In genomic region chr1:92690212-92690906, GRCh38 we compare ENCODE assay signal across 28 cellular contexts.
"Had no signal": no experiment of that assay in that cellular context is flagged by ENCODE, and none has a peak within 500 bp of the region (broad histone marks: within the 10 kb centered on the region; RNA-seq: fewer than 3 reads in every experiment).

No MANE protein-coding gene starts in this region.

- H3K9me3 ChIP-seq: MG63 had no signal

- H3K27ac ChIP-seq: brain microvascular endothelial cell had no signal

- DNase-seq: activated CD4-positive, alpha-beta T cell treated with anti-CD3 and anti-CD28 coated beads, Interleukin-2, amount 10 ng/mL, durations not matched to agents 24 days and 14 days; activated CD4-positive, alpha-beta T cell treated with anti-CD3 and anti-CD28 coated beads, Interleukin-2, amount 50 U/mL, for 4 hours; activated CD8-positive, alpha-beta T cell treated with anti-CD3 and anti-CD28 coated beads, Interleukin-2, amount 10 ng/mL, durations not matched to agents 7 days and 5 days; activated gamma-delta T cell treated with Interleukin-2 at 50 U/mL for 16 hours; activated naive CD4-positive, alpha-beta T cell treated with anti-CD3 and anti-CD28 coated beads for 36 hours; activated T-cell treated with anti-CD3 and anti-CD28 coated beads, Interleukin-2, amount 50 U/mL, for 4 hours; amniotic stem cell; aorta; brain microvascular endothelial cell; central memory CD4-positive, alpha-beta T cell; Kasumi-1; KG1; MG63; NCI-H1048; NCI-H1105 treated with DMSO at 0.1 percent for 48 hours; NCI-H1436; NCI-H1694; NCI-H1930; NCI-H2107; NCI-H226; NCI-H446 treated with DMSO at 0.1 percent for 48 hours; NCI-H524; Right ventricle myocardium superior had no signal

- H3K27me3 ChIP-seq: brain microvascular endothelial cell, MG63 had no signal

- H3K4me3 Mint-ChIP-seq: activated CD4-positive, alpha-beta T cell treated with anti-CD3 and anti-CD28 coated beads, Interleukin-2, amount 10 ng/mL, durations not matched to agents 24 days and 14 days; activated CD8-positive, alpha-beta T cell treated with anti-CD3 and anti-CD28 coated beads, Interleukin-2, amount 10 ng/mL, durations not matched to agents 7 days and 5 days; activated naive CD4-positive, alpha-beta T cell treated with anti-CD3 and anti-CD28 coated beads for 36 hours; activated naive CD8-positive, alpha-beta T cell; activated T-cell treated with anti-CD3 and anti-CD28 coated beads, Interleukin-2, amount 50 U/mL, for 4 hours; activated T-helper 1 cell treated with anti-CD3 and anti-CD28 coated beads, Interleukin-12 subunit alpha, Interleukin-12 subunit beta, Interleukin-2, Interleukin-4 antibody, amounts not matched to agents 30 ng/mL and 10 ng/mL and 1 ng/mL, durations not matched to agents 14 hours and 24 hours and 36 hours; T-helper 1 cell treated with Interleukin-12 subunit alpha and Interleukin-12 subunit beta and Interleukin-4 antibody, amounts not matched to agents 30 μg/mL and 1 μg/mL, for 36 hours; T-helper 2 cell treated with Interferon-gamma antibody and Interleukin-4, amounts not matched to agents 5 μg/mL and 100 μg/mL, for 36 hours had no signal

- H3K27ac Mint-ChIP-seq: activated CD4-positive, alpha-beta T cell treated with anti-CD3 and anti-CD28 coated beads, Interleukin-2, amount 10 ng/mL, durations not matched to agents 24 days and 14 days; activated CD8-positive, alpha-beta T cell treated with anti-CD3 and anti-CD28 coated beads, Interleukin-2, amount 10 ng/mL, durations not matched to agents 7 days and 5 days; activated naive CD4-positive, alpha-beta T cell treated with anti-CD3 and anti-CD28 coated beads for 36 hours; activated naive CD8-positive, alpha-beta T cell; activated T-helper 1 cell treated with anti-CD3 and anti-CD28 coated beads, Interleukin-12 subunit alpha, Interleukin-12 subunit beta, Interleukin-2, Interleukin-4 antibody, amounts not matched to agents 30 ng/mL and 10 ng/mL and 1 ng/mL, durations not matched to agents 14 hours and 24 hours and 36 hours; T-helper 1 cell treated with Interleukin-12 subunit alpha and Interleukin-12 subunit beta and Interleukin-4 antibody, amounts not matched to agents 30 μg/mL and 1 μg/mL, for 36 hours; T-helper 2 cell treated with Interferon-gamma antibody and Interleukin-4, amounts not matched to agents 5 μg/mL and 100 μg/mL, for 36 hours had no signal

- H3K4me3 ChIP-seq: MG63 had no signal

- FAIRE-seq: TTC549 had no signal

- H3K4me1 Mint-ChIP-seq: activated CD4-positive, alpha-beta T cell treated with anti-CD3 and anti-CD28 coated beads, Interleukin-2, amount 10 ng/mL, durations not matched to agents 24 days and 14 days had no signal

- H3K9me3 Mint-ChIP-seq: activated CD4-positive, alpha-beta T cell treated with anti-CD3 and anti-CD28 coated beads, Interleukin-2, amount 10 ng/mL, durations not matched to agents 24 days and 14 days; activated T-cell treated with anti-CD3 and anti-CD28 coated beads, Interleukin-2, amount 50 U/mL, for 4 hours; T-helper 1 cell treated with Interleukin-12 subunit alpha and Interleukin-12 subunit beta and Interleukin-4 antibody, amounts not matched to agents 30 μg/mL and 1 μg/mL, for 36 hours had no signal

- H3K27me3 Mint-ChIP-seq: activated naive CD8-positive, alpha-beta T cell had no signal

- ATAC-seq: activated CD8-positive, alpha-beta T cell treated with anti-CD3 and anti-CD28 coated beads, Interleukin-2, amount 10 ng/mL, durations not matched to agents 7 days and 5 days; activated T-cell treated with anti-CD3 and anti-CD28 coated beads, Interleukin-2, amount 50 U/mL, for 4 hours had no signal
